ENCODE assay signal across 16 cellular contexts in the genomic region with DNA sequence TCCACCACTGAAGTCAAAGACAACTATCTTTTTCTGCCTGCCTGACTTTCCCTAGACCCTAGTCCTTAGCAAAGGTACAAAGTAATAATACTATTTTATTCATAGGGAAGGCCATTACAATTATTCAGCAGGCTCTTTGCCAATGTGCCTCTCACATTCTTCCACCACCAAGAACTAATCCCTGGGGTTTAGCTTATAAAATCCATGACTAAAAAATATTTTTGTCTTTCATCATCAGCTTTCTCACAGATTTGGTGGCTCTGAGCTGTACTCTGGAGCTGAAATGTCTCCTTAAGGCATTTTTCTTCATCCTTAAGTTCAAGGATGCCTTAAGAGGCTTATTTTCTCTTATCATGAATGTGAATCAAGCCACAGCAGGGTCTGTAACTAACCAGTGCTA.
A peak's percentile ranks its signal among the peaks of the same experiment; 100 is the strongest.
DNase-seq lines count a peak whose midpoint lies in the region; TF ChIP-seq lines count a peak whose summit lies in the region.
"Had no signal": no experiment of that assay in that cellular context is flagged by ENCODE, and none has a peak within 500 bp of the region (broad histone marks: within the 10 kb centered on the region; RNA-seq: fewer than 3 reads in every experiment).

No MANE protein-coding gene starts in this region.

- H3K9me3 ChIP-seq in tibial artery (no peaks in the 10 kb centered on the region), thyroid gland (no peaks in the 10 kb centered on the region)

- intact Hi-C loops in tibial artery (cut with DNase I; ENCODE audit: low total_unique reads) (no loop called here), thyroid gland (cut with DNase I) (no loop called here)

- TF ChIP-seq POLR2A in thyroid gland (IDR thresholded peaks at IDR 0.05) = no peak

- H3K4me1 ChIP-seq in tibial artery (peaks cover 0 to 13% (median 4%) of the 10 kb centered on the region in 4 donors), thyroid gland (peaks cover 6 to 18% of the 10 kb centered on the region in 2 donors)
- H3K4me1 ChIP-seq: BLaER1 treated with 17β-estradiol and CSF1 and Interleukin-3, amounts not matched to agents 10 nM and 100 nM had no signal

- H3K27me3 ChIP-seq in layer of hippocampus (ENCODE audit: control insufficient read depth, insufficient read depth, low read length) (no peaks in the 10 kb centered on the region), tibial artery (no peaks in the 10 kb centered on the region), thyroid gland (no peaks in the 10 kb centered on the region)
- H3K27me3 ChIP-seq: BLaER1 treated with 17β-estradiol and CSF1 and Interleukin-3, amounts not matched to agents 10 nM and 100 nM had no signal

- in situ Hi-C loops in GM13977 (cut with MboI; ENCODE audit: low pct_unique_long_range_greater_than_20kb, low sequenced_read_pairs, unreplicated experiment) = no loop called here

- H3K27ac ChIP-seq in caudate nucleus (ENCODE audit: low read depth, low read length) = peak overlapping the region; percentile 84
- peak overlapping the region; percentile 75 for H3K27ac ChIP-seq in layer of hippocampus (ENCODE audit: low read depth, low read length)
- peak overlapping the region; percentile 38 to 47 for H3K27ac ChIP-seq in tibial artery
- no peak overlapping the region for H3K27ac ChIP-seq in thyroid gland
- H3K27ac ChIP-seq: BLaER1 treated with 17β-estradiol and CSF1 and Interleukin-3, amounts not matched to agents 10 nM and 100 nM; skin epidermis had no signal

- H3K36me3 ChIP-seq in tibial artery (no peaks in the 10 kb centered on the region), thyroid gland (no peaks in the 10 kb centered on the region)
- H3K36me3 ChIP-seq: BLaER1 treated with 17β-estradiol and CSF1 and Interleukin-3, amounts not matched to agents 10 nM and 100 nM had no signal

- peak; percentile 77 for DNase-seq in NCI-H82 (lab: John Stamatoyannopoulos, UW)
- no peak for DNase-seq in caudate nucleus (lab: John Stamatoyannopoulos, UW)
- DNase-seq in tibial artery = no peak
- no peak for DNase-seq in thyroid gland
- DNase-seq in GM13977 (ENCODE audit: low spot score) = no peak
- DNase-seq in HuH-7 (ENCODE audit: low spot score) = no peak
- DNase-seq: activated CD4-positive, alpha-beta T cell treated with anti-CD3 and anti-CD28 coated beads for 1 hour; cortex of kidney; erythroblast; GOT3; kidney glomerular epithelial cell; NCI-H526 treated with DMSO at 0.1 percent for 48 hours; T-helper 9 cell had no signal

- no peak for TF ChIP-seq CTCF in tibial artery (IDR thresholded peaks at IDR 0.05)
- TF ChIP-seq CTCF in thyroid gland (IDR thresholded peaks at IDR 0.05) = no peak
- no peak for TF ChIP-seq CTCF in GM13977 (IDR thresholded peaks at IDR 0.05; ENCODE audit: extremely low read depth, insufficient read depth, missing control alignments)

- H3K4me3 ChIP-seq in tibial artery (no peak overlapping the region), thyroid gland (replicated peaks in 1 of 3) (no peak overlapping the region)
- H3K4me3 ChIP-seq: BLaER1 treated with 17β-estradiol and CSF1 and Interleukin-3, amounts not matched to agents 10 nM and 100 nM; skin epidermis had no signal

Comparison
In these comparisons a context has a peak if more than half of its experiments do, and no peak if none do; other contexts are left out.
1. H3K27ac ChIP-seq: peak in caudate nucleus (single experiment), layer of hippocampus (single experiment) and tibial artery (2 of 2); none in thyroid gland (0 of 3).